Comparison of ENCODE assay signal across 21 cellular contexts in the genomic region with DNA sequence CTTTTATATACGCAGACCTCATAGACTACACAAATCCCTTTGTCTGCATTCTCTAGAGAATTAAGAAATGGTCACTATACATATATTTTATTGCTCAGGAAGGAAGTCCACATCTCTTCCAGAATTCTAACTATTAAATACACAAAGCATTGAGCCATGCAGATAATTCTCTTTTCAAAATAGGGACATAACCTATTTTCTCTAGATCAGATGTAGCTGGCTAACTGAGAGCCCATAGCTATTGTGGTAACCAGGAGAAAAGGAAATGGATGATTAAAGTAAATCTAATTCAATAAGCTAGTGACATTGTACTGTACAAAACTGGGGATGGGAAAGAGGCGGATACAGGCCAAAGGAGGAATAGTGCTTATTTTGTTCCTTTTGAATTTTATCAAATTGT.
DNase-seq lines count a peak whose midpoint lies in the region; ATAC-seq, FAIRE-seq and TF ChIP-seq lines count a peak whose summit lies in the region.
"Had no signal": no experiment of that assay in that cellular context is flagged by ENCODE, and none has a peak within 500 bp of the region (broad histone marks: within the 10 kb centered on the region; RNA-seq: fewer than 3 reads in every experiment).

No MANE protein-coding gene starts in this region.

- H4K20me1 ChIP-seq in K562 (replicated peaks; ENCODE audit: control insufficient read depth, insufficient read depth, low read length), result no peaks in the 10 kb centered on the region

- no peaks in the 10 kb centered on the region for H3K9me1 ChIP-seq in K562 (ENCODE audit: control insufficient read depth, insufficient read depth, low read length)

- peak overlapping the region; percentile 27 for H3K4me3 Mint-ChIP-seq in CD4-positive, alpha-beta T cell
- peak overlapping the region in 8 of 10 donors; percentile 13 to 73 (median 56) for H3K4me3 Mint-ChIP-seq in naive thymus-derived CD4-positive, alpha-beta T cell
- H3K4me3 Mint-ChIP-seq: H9 had no signal

- no peak overlapping the region for H3K4me3 ChIP-seq in SJCRH30
- H3K4me3 ChIP-seq in K562, result no peak overlapping the region
- no peak overlapping the region for H3K4me3 ChIP-seq in naive thymus-derived CD4-positive, alpha-beta T cell (ENCODE audit: low read length)
- H3K4me3 ChIP-seq in right lobe of liver, result no peak overlapping the region
- H3K4me3 ChIP-seq: MG63, mucosa of descending colon, psoas muscle had no signal

- H3K4me1 ChIP-seq in SJCRH30, result peaks cover 20% of the 10 kb centered on the region
- peaks cover 0 to 27% of the 10 kb centered on the region in 2 experiments; a peak in 2 of 5 replicates for H3K4me1 ChIP-seq in K562 (replicated peaks in 1 of 2; ENCODE audit: control insufficient read depth in 2 of 2, insufficient read depth in 2 of 2, low read length in 2 of 2)
- H3K4me1 ChIP-seq in naive thymus-derived CD4-positive, alpha-beta T cell (ENCODE audit: control insufficient read depth in 2 of 2, insufficient read depth in 2 of 2, low read length in 2 of 2), result peaks cover 8 to 82% of the 10 kb centered on the region in 2 donors
- H3K4me1 ChIP-seq in right lobe of liver, result no peaks in the 10 kb centered on the region

- H3K9me3 Mint-ChIP-seq in CD4-positive, alpha-beta T cell, result no peaks in the 10 kb centered on the region
- H3K9me3 Mint-ChIP-seq in naive thymus-derived CD4-positive, alpha-beta T cell, result peaks cover 0 to 2% (median 0%) of the 10 kb centered on the region in 11 donors
- H3K9me3 Mint-ChIP-seq: H9 had no signal

- no peak for TF ChIP-seq CTCF in CD4-positive, alpha-beta T cell (IDR thresholded peaks at IDR 0.05)
- no peak for TF ChIP-seq CTCF in K562 (IDR thresholded peaks at IDR 0.05 in 2 of 3, conservative IDR thresholded peaks at IDR 0.05 in 1 of 3; ENCODE audit: insufficient read depth in 2 of 3, low read depth in 1 of 3, low read length in 3 of 3)
- TF ChIP-seq CTCF in right lobe of liver (IDR thresholded peaks at IDR 0.05), result no peak

- no peak for ATAC-seq in CD4-positive, alpha-beta T cell (ENCODE audit: poor library complexity)
- ATAC-seq in K562, result no peak
- ATAC-seq in naive thymus-derived CD4-positive, alpha-beta T cell, result no peak
- ATAC-seq in GM21723 (IDR thresholded peaks at IDR 0.05; ENCODE audit: unreplicated experiment), result no peak
- no peak for ATAC-seq in right lobe of liver
- ATAC-seq: mucosa of descending colon, psoas muscle had no signal

- H3K4me2 ChIP-seq in K562 (ENCODE audit: insufficient read depth, low read length), result no peak overlapping the region

- no peaks in the 10 kb centered on the region for H3K9me3 ChIP-seq in CD4-positive, alpha-beta T cell (ENCODE audit: control insufficient read depth, low read length)
- H3K9me3 ChIP-seq in SJCRH30 (replicated peaks), result 0 out of 2 replicates have a peak, but pooled peaks cover 3% of the 10 kb centered on the region
- no peaks in the 10 kb centered on the region for H3K9me3 ChIP-seq in K562 (replicated peaks; ENCODE audit: control insufficient read depth, insufficient read depth, low read depth, low read length)
- no peaks in the 10 kb centered on the region for H3K9me3 ChIP-seq in naive thymus-derived CD4-positive, alpha-beta T cell (ENCODE audit: control insufficient read depth in 2 of 3, low read length in 3 of 3)
- no peaks in the 10 kb centered on the region for H3K9me3 ChIP-seq in right lobe of liver
- H3K9me3 ChIP-seq: MG63, mucosa of descending colon, neutrophil, psoas muscle had no signal

- WGBS in K562 (ENCODE audit: insufficient coverage, low coverage, missing lambda C conversion rate), result 46% methylated on average over 2 of the region's 2 CpGs
- 91% methylated on average over 2 of the region's 2 CpGs for WGBS in right lobe of liver (ENCODE audit: insufficient coverage, low coverage, low lambda C conversion rate, missing lambda C conversion rate)

- intact Hi-C loops in CD4-positive, alpha-beta T cell (cut with DNase I, micrococcal nuclease), result loop anchor here in 1 of 2 experiments (5.0 kb wide), 1 partner anchor 33 kb away; no protein-coding TSS in a partner anchor
- intact Hi-C loops in K562 (cut with micrococcal nuclease), result no loop called here
- intact Hi-C loops in naive thymus-derived CD4-positive, alpha-beta T cell (cut with micrococcal nuclease), result loop anchor here in 1 of 2 donors (5.0 kb wide), 1 partner anchor 37 kb away; no protein-coding TSS in a partner anchor
- intact Hi-C loops in right lobe of liver (cut with DNase I), result no loop called here

- TF ChIP-seq RAD21 in K562 (CRISPR knock-in tag; conservative IDR thresholded peaks at IDR 0.05 in 1 of 2, IDR thresholded peaks at IDR 0.05 in 1 of 2), result no peak

- in situ Hi-C loops in K562 (cut with MboI), result no loop called here

- POLR2A ChIA-PET in CD4-positive, alpha-beta T cell (lab: Charles Lee), result interaction anchor here (0.9 to 4.5 kb wide), 6 partner anchors 10 to 137 kb away, joined by 3 to 28 read pairs (median 4); a partner anchor contains a TSS
- POLR2A ChIA-PET in K562 (lab: Yijun Ruan, JAX), result interaction anchor here (1.3 kb wide), 1 partner anchor 14 kb away, joined by 5 read pairs; no protein-coding TSS in a partner anchor
- POLR2A ChIA-PET in naive thymus-derived CD4-positive, alpha-beta T cell (lab: Charles Lee), result interaction anchor here (0.7 to 1.8 kb wide), 5 partner anchors 29 to 115 kb away, joined by 3 to 4 read pairs (median 4); no protein-coding TSS in a partner anchor

- peaks cover 77% of the 10 kb centered on the region for H3K4me1 Mint-ChIP-seq in CD4-positive, alpha-beta T cell (ENCODE audit: low read depth)
- H3K4me1 Mint-ChIP-seq in naive thymus-derived CD4-positive, alpha-beta T cell, result peaks cover 21 to 97% (median 84%) of the 10 kb centered on the region in 7 donors

- no peak for FAIRE-seq in K562 (lab: Jason Lieb, UNC)

- H3K36me3 ChIP-seq in SJCRH30 (no peaks in the 10 kb centered on the region), K562 (ENCODE audit: control insufficient read depth, insufficient read depth, low read length) (no peaks in the 10 kb centered on the region), right lobe of liver (no peaks in the 10 kb centered on the region)
- no peaks in the 10 kb centered on the region for H3K36me3 ChIP-seq in naive thymus-derived CD4-positive, alpha-beta T cell (ENCODE audit: control insufficient read depth in 2 of 3, insufficient read depth in 3 of 3, low read length in 3 of 3)
- H3K36me3 ChIP-seq: MG63, neutrophil had no signal

- no peaks in the 10 kb centered on the region for H3K79me2 ChIP-seq in K562 (ENCODE audit: control insufficient read depth, insufficient read depth, low read length)

- H2AFZ ChIP-seq in K562 (ENCODE audit: low read depth, low read length), result no peak overlapping the region

- peaks cover 5% of the 10 kb centered on the region for H3K36me3 Mint-ChIP-seq in CD4-positive, alpha-beta T cell (ENCODE audit: low read depth)
- peaks cover 0 to 15% (median 6%) of the 10 kb centered on the region in 5 donors for H3K36me3 Mint-ChIP-seq in naive thymus-derived CD4-positive, alpha-beta T cell

- no peak overlapping the region for H3K9ac ChIP-seq in K562 (ENCODE audit: insufficient read depth in 1 of 2, low read depth in 2 of 2, low read length in 2 of 2)

- no peak for TF ChIP-seq EP300 in K562 (IDR thresholded peaks at IDR 0.05; ENCODE audit: low read length)

- no peak overlapping the region for H3K27ac ChIP-seq in CD4-positive, alpha-beta T cell (ENCODE audit: low read depth, low read length)
- H3K27ac ChIP-seq in SJCRH30 (peak overlapping the region; percentile 42), K562 (ENCODE audit: extremely low read depth, low read depth, low read length) (no peak overlapping the region), right lobe of liver (no peak overlapping the region)
- H3K27ac ChIP-seq in naive thymus-derived CD4-positive, alpha-beta T cell (ENCODE audit: low read depth, low read length), result peak overlapping the region; percentile 28
- H3K27ac ChIP-seq: neutrophil, psoas muscle had no signal

- no peak for TF ChIP-seq POLR2A in K562 (conservative IDR thresholded peaks at IDR 0.05)
- TF ChIP-seq POLR2A in right lobe of liver (IDR thresholded peaks at IDR 0.05), result no peak

- DNase-seq in CD4-positive, alpha-beta T cell, result no peak
- DNase-seq in SJCRH30, result no peak
- no peak for DNase-seq in K562 (ENCODE audit: extremely low read depth in 1 of 4, low spot score in 3 of 4)
- DNase-seq in naive thymus-derived CD4-positive, alpha-beta T cell, result no peak
- DNase-seq in NCI-H524 (lab: John Stamatoyannopoulos, UW), result no peak
- DNase-seq in COLO829 (ENCODE audit: low spot score), result no peak
- DNase-seq in right lobe of liver, result no peak
- DNase-seq: activated effector memory CD4-positive, alpha-beta T cell treated with anti-CD3 and anti-CD28 coated beads, Interleukin-2, amount 50 U/mL, for 16 hours; dermis blood vessel endothelial cell; DMS79; H9; IMR-90; MG63; mucosa of descending colon; NCI-H146; psoas muscle; stimulated activated CD4-positive, alpha-beta T cell treated with anti-CD3 and anti-CD28 coated beads, Interleukin-1b, Interleukin-23, amount 100 ng/mL, for 48 hours; SW 1271; trophoblast cell had no signal

- no peaks in the 10 kb centered on the region for H3K27me3 ChIP-seq in CD4-positive, alpha-beta T cell (ENCODE audit: control insufficient read depth, insufficient read depth, low read length)
- H3K27me3 ChIP-seq in SJCRH30 (no peaks in the 10 kb centered on the region), K562 (ENCODE audit: control insufficient read depth in 2 of 2, insufficient read depth in 2 of 2, low read length in 2 of 2) (no peaks in the 10 kb centered on the region), right lobe of liver (no peaks in the 10 kb centered on the region)
- no peaks in the 10 kb centered on the region for H3K27me3 ChIP-seq in naive thymus-derived CD4-positive, alpha-beta T cell (ENCODE audit: control insufficient read depth in 2 of 2, insufficient read depth in 2 of 2, low read length in 2 of 2)
- H3K27me3 ChIP-seq: neutrophil had no signal

- CTCF ChIA-PET in CD4-positive, alpha-beta T cell (lab: Charles Lee), result interaction anchor here (1.3 kb wide), 1 partner anchor 41 kb away, joined by 3 read pairs; no protein-coding TSS in a partner anchor
- CTCF ChIA-PET in K562 (lab: Yijun Ruan, JAX; ENCODE audit: low intra/inter-chr PET ratio), result interaction anchor here (0.6 kb wide), 1 partner anchor 189 kb away, joined by 4 read pairs; no protein-coding TSS in a partner anchor
- CTCF ChIA-PET in naive thymus-derived CD4-positive, alpha-beta T cell (lab: Charles Lee), result interaction anchor here (0.8 to 1.5 kb wide), 3 partner anchors 10 to 219 kb away, joined by 3 read pairs; no protein-coding TSS in a partner anchor

- H3K27ac Mint-ChIP-seq in CD4-positive, alpha-beta T cell, result peak overlapping the region; percentile 84
- H3K27ac Mint-ChIP-seq in naive thymus-derived CD4-positive, alpha-beta T cell, result peak overlapping the region in 8 of 9 donors; percentile 84 to 96 (median 92)
- H3K27ac Mint-ChIP-seq: H9 had no signal

- H3K27me3 Mint-ChIP-seq in CD4-positive, alpha-beta T cell, result no peaks in the 10 kb centered on the region
- no peaks in the 10 kb centered on the region for H3K27me3 Mint-ChIP-seq in naive thymus-derived CD4-positive, alpha-beta T cell

- BruUV-seq in K562 (replicated peaks; lab: Mats Ljungman, UMichigan), result no TSS peak

TF ChIP-seq in K562, 482 proteins besides CTCF, POLR2A, EP300 and RAD21:
- TF ChIP-seq FOSL1 (tag; conservative IDR thresholded peaks at IDR 0.05), result 0 out of 2 replicates have a peak, but pooled peaks have one; percentile 10
- no peak for TF ChIP-seq MYBL2 (IDR thresholded peaks at IDR 0.05; ENCODE audit: low read depth)
- TF ChIP-seq MYBL2 (CRISPR knock-in tag; IDR thresholded peaks at IDR 0.05; ENCODE audit: borderline replicate concordance), result no peak

Comparison
In these comparisons a context has a peak if more than half of its experiments do, and no peak if none do; other contexts are left out.
1. H3K27ac ChIP-seq: peak in SJCRH30 (single experiment) and naive thymus-derived CD4-positive, alpha-beta T cell (single experiment); none in CD4-positive, alpha-beta T cell (single experiment), K562 (single experiment) and right lobe of liver (0 of 3).